In the genomic region with DNA sequence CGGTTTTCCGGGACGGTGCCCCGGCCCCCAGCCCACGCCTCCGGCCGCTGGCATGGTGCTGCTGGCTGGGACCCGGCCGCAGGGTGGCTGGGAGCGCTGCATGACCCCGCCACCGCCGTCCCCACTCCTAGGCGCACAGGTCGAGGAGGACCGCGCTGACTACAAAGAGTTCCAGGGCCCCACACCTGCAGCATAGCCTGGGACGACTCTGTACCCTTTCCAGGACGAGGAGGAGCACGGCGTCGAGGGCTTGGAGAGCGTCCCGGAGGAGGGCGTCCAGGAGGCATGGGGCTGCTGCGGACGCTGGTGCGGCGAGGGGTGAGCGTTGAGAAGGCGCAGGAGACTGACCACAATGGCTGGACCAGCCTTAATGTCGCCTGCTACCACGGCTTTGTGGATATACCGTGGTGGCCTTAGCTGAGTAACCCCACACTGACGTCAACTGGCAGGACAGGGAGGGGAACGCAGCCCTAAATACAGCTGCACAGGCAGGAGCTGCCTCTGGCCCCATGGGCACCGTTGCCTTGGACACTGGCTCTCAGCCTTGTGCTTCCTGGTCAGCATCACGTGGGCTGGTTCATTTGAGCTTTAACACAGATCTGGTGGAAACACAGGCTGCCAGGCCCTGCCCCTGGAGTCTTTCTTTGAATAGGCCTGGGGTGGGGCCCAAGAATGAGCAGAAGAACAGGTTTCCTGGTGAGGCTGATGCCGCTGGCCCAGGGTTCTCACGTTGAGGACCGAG, we compare ENCODE assay signal across 8 cellular contexts. TPM values are rescaled to one million over a fixed set of nuclear protein-coding genes. Genes with fewer than 3 reads are reported as not detected.
DNase-seq lines count a peak whose midpoint lies in the region; ATAC-seq and TF ChIP-seq lines count a peak whose summit lies in the region.

No MANE protein-coding gene starts in this region.

- DNase-seq in CD4-positive, alpha-beta memory T cell, result no peak
- DNase-seq in choroid plexus epithelial cell (ENCODE audit: low read depth) (peak; percentile 6), NCI-H1436 treated with DMSO at 0.1 percent for 48 hours (lab: John Stamatoyannopoulos, UW) (no peak)
- no peak for DNase-seq in naive thymus-derived CD8-positive, alpha-beta T cell
- DNase-seq in stimulated activated naive CD4-positive, alpha-beta T cell (lab: John Stamatoyannopoulos, UW), result no peak

- POLR2A ChIA-PET in CD4-positive, alpha-beta memory T cell (lab: Charles Lee; ENCODE audit: partially characterized antibody), result interaction anchor here (0.8 kb wide), 1 partner anchor 450 kb away, joined by 3 read pairs; no protein-coding TSS in a partner anchor
- POLR2A ChIA-PET in naive thymus-derived CD8-positive, alpha-beta T cell (lab: Charles Lee), result no interaction called here

- H3K9ac ChIP-seq in Loucy (ENCODE audit: low read depth, low read length, poor library complexity, severe bottlenecking), result peak overlapping the region; percentile 96

- no peaks in the 10 kb centered on the region for H3K9me2 ChIP-seq in Loucy (replicated peaks; ENCODE audit: low read depth, low read length)

- peak overlapping the region; percentile 90 for H3K4me2 ChIP-seq in Loucy (ENCODE audit: low read depth, low read length, poor library complexity, severe bottlenecking)

- no peaks in the 10 kb centered on the region for H4K20me1 ChIP-seq in Loucy (ENCODE audit: insufficient read depth, low read length, poor library complexity, severe bottlenecking)

- H2AFZ ChIP-seq in Loucy (ENCODE audit: low read length), result no peak overlapping the region

- H3K27me3 ChIP-seq in CD4-positive, alpha-beta memory T cell (ENCODE audit: insufficient read depth, low read length), result no peaks in the 10 kb centered on the region
- H3K27me3 ChIP-seq in Loucy (ENCODE audit: insufficient read depth, low read length, poor library complexity, severe bottlenecking), result peaks cover 19% of the 10 kb centered on the region

- peaks cover 2 to 21% of the 10 kb centered on the region in 2 donors for H3K36me3 Mint-ChIP-seq in CD4-positive, alpha-beta memory T cell
- H3K36me3 Mint-ChIP-seq in naive thymus-derived CD8-positive, alpha-beta T cell, result peaks cover 14 to 28% (median 20%) of the 10 kb centered on the region in 3 donors

- H3K9me3 Mint-ChIP-seq in CD4-positive, alpha-beta memory T cell, result peaks cover 0 to 7% (median 0%) of the 10 kb centered on the region in 8 donors
- peaks cover 0 to 44% (median 12%) of the 10 kb centered on the region in 9 donors for H3K9me3 Mint-ChIP-seq in naive thymus-derived CD8-positive, alpha-beta T cell

- no peak for TF ChIP-seq CTCF in Loucy (conservative IDR thresholded peaks at IDR 0.05; ENCODE audit: low read length)
- no peak for TF ChIP-seq CTCF in choroid plexus epithelial cell (conservative IDR thresholded peaks at IDR 0.05; ENCODE audit: low read depth, low read length)

- H3K4me3 ChIP-seq in CD4-positive, alpha-beta memory T cell (ENCODE audit: low read length in 2 of 2), result peak overlapping the region in 1 of 2 donors; percentile 17
- H3K4me3 ChIP-seq in Loucy (ENCODE audit: low read length, poor library complexity, severe bottlenecking), result peak overlapping the region; percentile 99
- no peak overlapping the region for H3K4me3 ChIP-seq in choroid plexus epithelial cell (ENCODE audit: low read depth, low read length)

- peaks cover 35% of the 10 kb centered on the region for H3K79me2 ChIP-seq in Loucy (ENCODE audit: insufficient read depth, low read length)

- no peaks in the 10 kb centered on the region for H3K36me3 ChIP-seq in CD4-positive, alpha-beta memory T cell (ENCODE audit: insufficient read depth, low read length)
- H3K36me3 ChIP-seq in Loucy (ENCODE audit: insufficient read depth, low read length), result no peaks in the 10 kb centered on the region

- H3K9me3 ChIP-seq in CD4-positive, alpha-beta memory T cell (ENCODE audit: control insufficient read depth in 1 of 2, low read length in 2 of 2), result no peaks in the 10 kb centered on the region
- no peaks in the 10 kb centered on the region for H3K9me3 ChIP-seq in Loucy (ENCODE audit: insufficient read depth, low read depth, low read length)

- peak overlapping the region in 4 of 7 donors; percentile 53 to 78 (median 70) for H3K27ac Mint-ChIP-seq in CD4-positive, alpha-beta memory T cell
- H3K27ac Mint-ChIP-seq in naive thymus-derived CD8-positive, alpha-beta T cell, result peak overlapping the region in 5 of 10 donors; percentile 20 to 81 (median 53)

- peaks cover 0 to under 1% of the 10 kb centered on the region in 2 donors for H3K27me3 Mint-ChIP-seq in CD4-positive, alpha-beta memory T cell
- peaks cover 0 to 2% (median 0%) of the 10 kb centered on the region in 5 donors for H3K27me3 Mint-ChIP-seq in naive thymus-derived CD8-positive, alpha-beta T cell

- peak overlapping the region; percentile 80 to 88 (median 86) for H3K4me3 Mint-ChIP-seq in CD4-positive, alpha-beta memory T cell
- peak overlapping the region; percentile 76 to 92 (median 86) for H3K4me3 Mint-ChIP-seq in naive thymus-derived CD8-positive, alpha-beta T cell

- H3K4me1 ChIP-seq in CD4-positive, alpha-beta memory T cell (ENCODE audit: insufficient read depth, low read length), result peaks cover 16% of the 10 kb centered on the region
- H3K4me1 ChIP-seq in Loucy (ENCODE audit: insufficient read depth, low read length, poor library complexity, severe bottlenecking), result peaks cover 18% of the 10 kb centered on the region

- intact Hi-C loops in CD4-positive, alpha-beta memory T cell (cut with micrococcal nuclease), result no loop called here

- peaks cover 6 to 13% (median 9%) of the 10 kb centered on the region in 4 donors for H3K4me1 Mint-ChIP-seq in CD4-positive, alpha-beta memory T cell
- H3K4me1 Mint-ChIP-seq in naive thymus-derived CD8-positive, alpha-beta T cell, result peaks cover 0 to 12% (median 5%) of the 10 kb centered on the region in 4 donors

- H3F3A ChIP-seq in Loucy (ENCODE audit: low read depth), result no peaks in the 10 kb centered on the region

- CTCF ChIA-PET in CD4-positive, alpha-beta memory T cell (lab: Charles Lee; ENCODE audit: partially characterized antibody), result no interaction called here

- ATAC-seq in naive thymus-derived CD8-positive, alpha-beta T cell, result no peak
- no peak for ATAC-seq in HG03280 (IDR thresholded peaks at IDR 0.05; ENCODE audit: unreplicated experiment)
- no peak for ATAC-seq in GM19324 (IDR thresholded peaks at IDR 0.05; ENCODE audit: low FRiP score, unreplicated experiment)

- H3K27ac ChIP-seq in CD4-positive, alpha-beta memory T cell (ENCODE audit: low read depth, low read length), result no peak overlapping the region

RNA-seq across cellular contexts. Expression of a gene that starts 40.9 kb away (rescaled TPM):
- total RNA-seq in CD4-positive, alpha-beta memory T cell, result not detected
- not detected for polyA plus RNA-seq in CD4-positive, alpha-beta memory T cell
- total RNA-seq in naive thymus-derived CD8-positive, alpha-beta T cell, result not detected
- polyA plus RNA-seq in naive thymus-derived CD8-positive, alpha-beta T cell, result not detected
